16 cellular contexts compared by ENCODE assay signal in the genomic region with DNA sequence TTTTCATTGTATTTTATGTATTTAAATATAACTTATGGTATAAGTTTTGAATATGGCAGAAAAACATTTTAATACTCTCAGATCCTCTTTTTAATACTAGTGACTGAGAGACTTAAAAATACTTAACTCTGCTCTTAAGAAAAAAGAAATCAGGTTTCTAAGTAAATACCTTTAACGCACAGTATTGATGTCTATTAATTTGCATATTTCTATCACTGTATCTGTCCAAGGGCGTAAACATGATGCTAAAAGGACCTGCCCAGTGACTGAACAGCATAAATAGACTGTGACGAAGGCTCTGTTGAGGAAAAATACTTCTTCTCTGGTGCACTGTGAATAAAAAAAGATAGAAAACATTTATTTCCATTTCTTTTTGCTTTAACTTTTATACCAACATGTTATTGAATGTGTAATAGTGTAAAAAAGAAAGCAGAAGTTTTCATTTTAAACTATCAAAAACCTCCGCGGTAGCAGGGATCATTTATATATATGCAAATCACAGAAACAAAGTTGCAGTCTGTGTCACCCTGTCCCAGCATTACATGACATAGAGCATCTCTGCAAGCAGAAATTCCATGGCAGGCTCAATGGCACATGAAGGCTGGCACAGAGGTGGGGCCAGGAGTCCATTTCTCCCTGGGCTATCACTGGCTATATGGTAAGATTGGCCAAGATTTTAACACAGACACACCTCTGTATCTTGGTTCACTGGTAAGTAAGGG.
"Had no signal": no experiment of that assay in that cellular context is flagged by ENCODE, and none has a peak within 500 bp of the region (broad histone marks: within the 10 kb centered on the region; RNA-seq: fewer than 3 reads in every experiment).

No MANE protein-coding gene starts in this region.

- H3K4me3 Mint-ChIP-seq: activated naive CD8-positive, alpha-beta T cell treated with anti-CD3 and anti-CD28 coated beads, Interleukin-2, amount 10 ng/mL, durations not matched to agents 7 days and 5 days; brain; nephron had no signal

- H3K27ac Mint-ChIP-seq: activated naive CD8-positive, alpha-beta T cell treated with anti-CD3 and anti-CD28 coated beads, Interleukin-2, amount 10 ng/mL, durations not matched to agents 7 days and 5 days; brain; nephron had no signal

- H3K4me1 Mint-ChIP-seq: activated naive CD8-positive, alpha-beta T cell treated with anti-CD3 and anti-CD28 coated beads, Interleukin-2, amount 10 ng/mL, durations not matched to agents 7 days and 5 days; brain; nephron had no signal

- ATAC-seq: activated CD4-positive, CD25-positive, alpha-beta regulatory T cell treated with anti-CD3 and anti-CD28 coated beads, Interleukin-2, amount 50 U/mL, for 24 hours; upper lobe of right lung had no signal

- DNase-seq: activated CD4-positive, alpha-beta T cell treated with anti-CD3 and anti-CD28 coated beads, Interleukin-2, amount 50 U/mL, for 1 hour; activated CD8-positive, alpha-beta memory T cell treated with anti-CD3 and anti-CD28 coated beads for 24 hours; activated naive CD4-positive, alpha-beta T cell; activated naive CD8-positive, alpha-beta T cell treated with anti-CD3 and anti-CD28 coated beads, Interleukin-2, amount 10 ng/mL, durations not matched to agents 7 days and 5 days; central memory CD4-positive, alpha-beta T cell; colonic mucosa; esophagus squamous epithelium; kidney glomerular epithelial cell; mesendoderm; nucleus accumbens; stomach; testis; upper lobe of right lung had no signal

- H3K9me3 Mint-ChIP-seq: activated naive CD8-positive, alpha-beta T cell treated with anti-CD3 and anti-CD28 coated beads, Interleukin-2, amount 10 ng/mL, durations not matched to agents 7 days and 5 days; brain; nephron had no signal

- H3K27me3 Mint-ChIP-seq: activated naive CD8-positive, alpha-beta T cell treated with anti-CD3 and anti-CD28 coated beads, Interleukin-2, amount 10 ng/mL, durations not matched to agents 7 days and 5 days; brain had no signal
